ENCODE assay signal across 18 cellular contexts in the genomic region with DNA sequence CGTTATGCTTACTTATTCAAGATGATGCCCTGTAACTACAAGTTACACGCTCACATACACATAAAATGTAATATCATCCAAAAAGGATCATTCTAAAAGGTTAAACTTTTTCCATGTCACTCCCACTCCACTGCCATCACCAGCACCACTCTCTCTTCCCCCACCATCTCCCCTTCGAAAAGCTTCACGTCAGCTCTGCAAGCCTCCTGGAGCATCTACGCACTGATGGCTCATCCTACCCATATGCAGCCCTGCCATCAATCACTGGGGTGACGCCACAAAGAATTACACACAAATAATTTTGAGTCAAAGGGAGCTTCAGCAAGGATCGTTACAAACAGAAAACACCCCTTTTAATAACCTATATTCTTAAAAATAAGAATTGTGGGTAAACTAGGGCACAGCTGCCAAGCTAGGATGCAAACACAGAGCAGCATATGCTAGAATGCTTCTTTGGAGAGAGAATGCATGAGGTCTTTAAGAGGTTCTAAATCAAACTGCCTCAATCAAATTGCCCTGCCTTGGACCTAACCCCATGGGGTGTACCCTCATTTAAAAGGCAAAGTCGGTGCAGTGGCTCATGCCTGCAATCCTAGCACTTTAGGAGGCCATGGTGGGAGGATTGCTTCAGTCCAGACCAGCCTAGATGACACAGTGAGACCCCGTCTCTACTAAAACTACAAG. TPM values are rescaled to one million over a fixed set of nuclear protein-coding genes. Genes with fewer than 3 reads are reported as not detected.
DNase-seq lines count a peak whose midpoint lies in the region; ATAC-seq, FAIRE-seq and TF ChIP-seq lines count a peak whose summit lies in the region.
"Had no signal": no experiment of that assay in that cellular context is flagged by ENCODE, and none has a peak within 500 bp of the region (broad histone marks: within the 10 kb centered on the region; RNA-seq: fewer than 3 reads in every experiment).

No MANE protein-coding gene starts in this region.

- H3K14ac ChIP-seq in trophoblast cell (ENCODE audit: low read length), result no peak overlapping the region

- H3K4me3 ChIP-seq in astrocyte (ENCODE audit: insufficient read depth, low read depth, low read length) (no peak overlapping the region), trophoblast cell (ENCODE audit: low read depth, low read length) (no peak overlapping the region)
- H3K4me3 ChIP-seq: HAP-1 had no signal

- no peak overlapping the region for H4K8ac ChIP-seq in trophoblast cell (ENCODE audit: low read depth, low read length)

- H3K4me1 Mint-ChIP-seq in activated CD4-positive, alpha-beta T cell treated with anti-CD3 and anti-CD28 coated beads, Interleukin-2, amount 10 ng/mL, durations not matched to agents 24 days and 14 days, result peaks cover 10% of the 10 kb centered on the region
- peaks cover 9% of the 10 kb centered on the region for H3K4me1 Mint-ChIP-seq in activated CD4-positive, alpha-beta T cell treated with anti-CD3 and anti-CD28 coated beads, Interleukin-2, amount 10 ng/mL, durations not matched to agents 7 days and 5 days
- H3K4me1 Mint-ChIP-seq in astrocyte (ENCODE audit: low read depth, unreplicated experiment), result peaks cover 62% of the 10 kb centered on the region
- peaks cover 40% of the 10 kb centered on the region for H3K4me1 Mint-ChIP-seq in glutamatergic neuron (ENCODE audit: low read depth, unreplicated experiment)
- H3K4me1 Mint-ChIP-seq in nephron progenitor cell, result peaks cover 63% of the 10 kb centered on the region

- peaks cover 10% of the 10 kb centered on the region for H4K20me1 ChIP-seq in astrocyte (ENCODE audit: insufficient read depth, low read length)

- DNase-seq in activated CD4-positive, alpha-beta T cell treated with anti-CD3 and anti-CD28 coated beads, Interleukin-2, amount 10 ng/mL, durations not matched to agents 24 days and 14 days, result no peak
- DNase-seq in activated CD4-positive, alpha-beta T cell treated with anti-CD3 and anti-CD28 coated beads, Interleukin-2, amount 10 ng/mL, durations not matched to agents 7 days and 5 days, result no peak
- DNase-seq in astrocyte (ENCODE audit: low read depth), result no peak
- DNase-seq in glutamatergic neuron, result no peak
- no peak for DNase-seq in trophoblast cell
- no peak for DNase-seq in nephron progenitor cell
- DNase-seq in NOMO-1 treated with dmso at 0.1 percent for 144 hours (lab: John Stamatoyannopoulos, UW; ENCODE audit: unreplicated experiment), result no peak
- DNase-seq: Caco-2; CD8-positive, alpha-beta T cell; DND-41; GDM1; GOT3 had no signal

- no peak overlapping the region for H3K23ac ChIP-seq in trophoblast cell (ENCODE audit: low read length)

- no peaks in the 10 kb centered on the region for H3K9me3 Mint-ChIP-seq in activated CD4-positive, alpha-beta T cell treated with anti-CD3 and anti-CD28 coated beads, Interleukin-2, amount 10 ng/mL, durations not matched to agents 24 days and 14 days
- no peaks in the 10 kb centered on the region for H3K9me3 Mint-ChIP-seq in activated CD4-positive, alpha-beta T cell treated with anti-CD3 and anti-CD28 coated beads, Interleukin-2, amount 10 ng/mL, durations not matched to agents 7 days and 5 days
- H3K9me3 Mint-ChIP-seq in astrocyte (ENCODE audit: unreplicated experiment) (peaks cover 3% of the 10 kb centered on the region), glutamatergic neuron (ENCODE audit: unreplicated experiment) (peaks cover 6% of the 10 kb centered on the region), nephron progenitor cell (no peaks in the 10 kb centered on the region)
- H3K9me3 Mint-ChIP-seq: CD8-positive, alpha-beta T cell had no signal

- peaks cover 92% of the 10 kb centered on the region for H3K79me2 ChIP-seq in astrocyte (ENCODE audit: insufficient read depth, low read length)
- peaks cover 23% of the 10 kb centered on the region for H3K79me2 ChIP-seq in trophoblast cell (ENCODE audit: control insufficient read depth, insufficient read depth, low read length, poor library complexity)

- no peak overlapping the region for H3K4me3 Mint-ChIP-seq in activated CD4-positive, alpha-beta T cell treated with anti-CD3 and anti-CD28 coated beads, Interleukin-2, amount 10 ng/mL, durations not matched to agents 24 days and 14 days
- H3K4me3 Mint-ChIP-seq in activated CD4-positive, alpha-beta T cell treated with anti-CD3 and anti-CD28 coated beads, Interleukin-2, amount 10 ng/mL, durations not matched to agents 7 days and 5 days, result no peak overlapping the region
- no peak overlapping the region for H3K4me3 Mint-ChIP-seq in astrocyte (ENCODE audit: unreplicated experiment)
- no peak overlapping the region for H3K4me3 Mint-ChIP-seq in glutamatergic neuron (ENCODE audit: unreplicated experiment)
- H3K4me3 Mint-ChIP-seq in nephron progenitor cell, result no peak overlapping the region
- H3K4me3 Mint-ChIP-seq: CD14-positive monocyte; CD8-positive, alpha-beta T cell had no signal

- no peaks in the 10 kb centered on the region for H3K9me3 ChIP-seq in astrocyte (ENCODE audit: insufficient read depth, low read depth, low read length)
- H3K9me3 ChIP-seq in trophoblast cell (ENCODE audit: insufficient read depth, low read depth, low read length), result peaks cover 4% of the 10 kb centered on the region
- H3K9me3 ChIP-seq: Caco-2, HAP-1 had no signal

- H3K4me2 ChIP-seq in astrocyte (ENCODE audit: low read length) (no peak overlapping the region), trophoblast cell (ENCODE audit: low read length) (no peak overlapping the region)

- H2BK120ac ChIP-seq in trophoblast cell (ENCODE audit: insufficient read depth, low read length, poor library complexity), result no peak overlapping the region

- H3K4me1 ChIP-seq in astrocyte (ENCODE audit: insufficient read depth, low read length) (peaks cover 67% of the 10 kb centered on the region), trophoblast cell (ENCODE audit: control insufficient read depth in 1 of 2, insufficient read depth in 2 of 2, low read length in 2 of 2) (peaks cover 45 to 49% of the 10 kb centered on the region in 2 experiments)

- H3K27ac ChIP-seq in astrocyte (ENCODE audit: low read depth, low read length), result no peak overlapping the region
- no peak overlapping the region for H3K27ac ChIP-seq in trophoblast cell (ENCODE audit: low read depth, low read length)
- H3K27ac ChIP-seq: 22Rv1, HL-60 had no signal

- H2BK12ac ChIP-seq in trophoblast cell (ENCODE audit: low read length), result no peak overlapping the region

- POLR2A ChIA-PET in activated CD4-positive, alpha-beta T cell treated with anti-CD3 and anti-CD28 coated beads, Interleukin-2, amount 10 ng/mL, durations not matched to agents 7 days and 5 days (lab: Charles Lee), result no interaction called here

- H3K27me3 ChIP-seq in astrocyte (ENCODE audit: insufficient read depth, low read length) (no peaks in the 10 kb centered on the region), trophoblast cell (ENCODE audit: insufficient read depth, low read length) (no peaks in the 10 kb centered on the region)

- H3K4ac ChIP-seq in trophoblast cell (ENCODE audit: low read depth, low read length), result no peak overlapping the region

- no peak for FAIRE-seq in astrocyte (lab: Jason Lieb, UNC)
- FAIRE-seq: GM12892 had no signal

- no peaks in the 10 kb centered on the region for H3K36me3 Mint-ChIP-seq in activated CD4-positive, alpha-beta T cell treated with anti-CD3 and anti-CD28 coated beads, Interleukin-2, amount 10 ng/mL, durations not matched to agents 24 days and 14 days (ENCODE audit: low read depth)
- H3K36me3 Mint-ChIP-seq in activated CD4-positive, alpha-beta T cell treated with anti-CD3 and anti-CD28 coated beads, Interleukin-2, amount 10 ng/mL, durations not matched to agents 7 days and 5 days (ENCODE audit: low read depth), result no peaks in the 10 kb centered on the region
- H3K36me3 Mint-ChIP-seq in astrocyte (ENCODE audit: low read depth, unreplicated experiment) (peaks cover 26% of the 10 kb centered on the region), glutamatergic neuron (ENCODE audit: unreplicated experiment) (no peaks in the 10 kb centered on the region), nephron progenitor cell (ENCODE audit: low read depth) (peaks cover 6% of the 10 kb centered on the region)
- H3K36me3 Mint-ChIP-seq: CD8-positive, alpha-beta T cell had no signal

- H3K79me1 ChIP-seq in trophoblast cell (ENCODE audit: low read length), result peaks cover 35% of the 10 kb centered on the region

- CTCF ChIA-PET in activated CD4-positive, alpha-beta T cell treated with anti-CD3 and anti-CD28 coated beads, Interleukin-2, amount 10 ng/mL, durations not matched to agents 7 days and 5 days (lab: Charles Lee), result interaction anchor here (1.6 kb wide), 1 partner anchor 17 kb away, joined by 4 read pairs; no protein-coding TSS in a partner anchor

- H4K91ac ChIP-seq in trophoblast cell (ENCODE audit: low read depth, low read length), result no peak overlapping the region

- H2AFZ ChIP-seq in astrocyte (ENCODE audit: low read depth, low read length) (no peak overlapping the region), trophoblast cell (ENCODE audit: insufficient read depth, low read length, poor library complexity) (no peak overlapping the region)

- intact Hi-C loops in activated CD4-positive, alpha-beta T cell treated with anti-CD3 and anti-CD28 coated beads, Interleukin-2, amount 10 ng/mL, durations not matched to agents 24 days and 14 days (cut with micrococcal nuclease), result no loop called here

- peaks cover 5% of the 10 kb centered on the region for H3K36me3 ChIP-seq in astrocyte (ENCODE audit: insufficient read depth, low read length)
- peaks cover 34 to 42% of the 10 kb centered on the region in 2 experiments for H3K36me3 ChIP-seq in trophoblast cell (ENCODE audit: control insufficient read depth in 1 of 2, insufficient read depth in 2 of 2, low read length in 2 of 2)

- H2AK5ac ChIP-seq in trophoblast cell (ENCODE audit: low read length), result peak overlapping the region; percentile 15

- TF ChIP-seq CTCF in astrocyte (IDR thresholded peaks at IDR 0.05; ENCODE audit: insufficient read depth, low read depth, low read length) (no peak), glutamatergic neuron (IDR thresholded peaks at IDR 0.05; ENCODE audit: partially characterized antibody, unreplicated experiment) (no peak), nephron progenitor cell (IDR thresholded peaks at IDR 0.05) (no peak)

- no peak overlapping the region for H3K18ac ChIP-seq in trophoblast cell (ENCODE audit: low read length)

- no peak overlapping the region for H2BK5ac ChIP-seq in trophoblast cell (ENCODE audit: low read depth, low read length, poor library complexity)

- no CpG with 5 or more reads among the region's 9 CpGs for WGBS in trophoblast cell (ENCODE audit: extremely low coverage, insufficient coverage, insufficient read length)

- H3K9ac ChIP-seq in astrocyte (ENCODE audit: low read length) (no peak overlapping the region), trophoblast cell (ENCODE audit: low read length) (no peak overlapping the region)

- H3K27me3 Mint-ChIP-seq in activated CD4-positive, alpha-beta T cell treated with anti-CD3 and anti-CD28 coated beads, Interleukin-2, amount 10 ng/mL, durations not matched to agents 24 days and 14 days, result no peaks in the 10 kb centered on the region
- H3K27me3 Mint-ChIP-seq in activated CD4-positive, alpha-beta T cell treated with anti-CD3 and anti-CD28 coated beads, Interleukin-2, amount 10 ng/mL, durations not matched to agents 7 days and 5 days, result no peaks in the 10 kb centered on the region
- no peaks in the 10 kb centered on the region for H3K27me3 Mint-ChIP-seq in astrocyte (ENCODE audit: low read depth, unreplicated experiment)
- H3K27me3 Mint-ChIP-seq in glutamatergic neuron (ENCODE audit: unreplicated experiment), result peaks cover 13% of the 10 kb centered on the region
- no peaks in the 10 kb centered on the region for H3K27me3 Mint-ChIP-seq in nephron progenitor cell (ENCODE audit: low read depth, poor library complexity)

- peak overlapping the region; percentile 2 for H3K27ac Mint-ChIP-seq in activated CD4-positive, alpha-beta T cell treated with anti-CD3 and anti-CD28 coated beads, Interleukin-2, amount 10 ng/mL, durations not matched to agents 24 days and 14 days
- no peak overlapping the region for H3K27ac Mint-ChIP-seq in activated CD4-positive, alpha-beta T cell treated with anti-CD3 and anti-CD28 coated beads, Interleukin-2, amount 10 ng/mL, durations not matched to agents 7 days and 5 days
- H3K27ac Mint-ChIP-seq in astrocyte (ENCODE audit: unreplicated experiment), result peak overlapping the region; percentile 47
- H3K27ac Mint-ChIP-seq in glutamatergic neuron (ENCODE audit: unreplicated experiment), result peak overlapping the region; percentile 76
- H3K27ac Mint-ChIP-seq in nephron progenitor cell, result no peak overlapping the region
- H3K27ac Mint-ChIP-seq: CD14-positive monocyte; CD8-positive, alpha-beta T cell had no signal

- H4K12ac ChIP-seq in trophoblast cell (ENCODE audit: low read depth, low read length), result no peak overlapping the region

- ATAC-seq in GM19023 (IDR thresholded peaks at IDR 0.05; ENCODE audit: unreplicated experiment), result no peak
- ATAC-seq: CD8-positive, alpha-beta T cell had no signal

RNA-seq across cellular contexts. Expression of a gene that starts 56.1 kb away (rescaled TPM):
- 1.6 and 2.1 TPM in 2 replicates for total RNA-seq in activated CD4-positive, alpha-beta T cell treated with anti-CD3 and anti-CD28 coated beads, Interleukin-2, amount 10 ng/mL, durations not matched to agents 24 days and 14 days
- not detected for total RNA-seq in activated CD4-positive, alpha-beta T cell treated with anti-CD3 and anti-CD28 coated beads, Interleukin-2, amount 10 ng/mL, durations not matched to agents 7 days and 5 days
- total RNA-seq in astrocyte, result 53.4 and 54.5 TPM in 2 replicates
- 31.7 TPM for total RNA-seq in glutamatergic neuron (ENCODE audit: unreplicated experiment)
- polyA plus RNA-seq in trophoblast cell (2013), result 21.8 and 22.1 TPM in 2 replicates

Comparison
In these comparisons a context has a peak if more than half of its experiments do, and no peak if none do; other contexts are left out.
1. H3K27ac Mint-ChIP-seq: peak in activated CD4-positive, alpha-beta T cell treated with anti-CD3 and anti-CD28 coated beads, Interleukin-2, amount 10 ng/mL, durations not matched to agents 24 days and 14 days (single experiment), astrocyte (single experiment) and glutamatergic neuron (single experiment); none in activated CD4-positive, alpha-beta T cell treated with anti-CD3 and anti-CD28 coated beads, Interleukin-2, amount 10 ng/mL, durations not matched to agents 7 days and 5 days (single experiment) and nephron progenitor cell (single experiment).
2. RNA of a gene that starts 56.1 kb away (total RNA-seq): 53.4 to 54.5 TPM in astrocyte and 31.7 TPM in glutamatergic neuron (single experiment); 1.6 to 2.1 TPM in activated CD4-positive, alpha-beta T cell treated with anti-CD3 and anti-CD28 coated beads, Interleukin-2, amount 10 ng/mL, durations not matched to agents 24 days and 14 days and not detected in activated CD4-positive, alpha-beta T cell treated with anti-CD3 and anti-CD28 coated beads, Interleukin-2, amount 10 ng/mL, durations not matched to agents 7 days and 5 days; every median in the first group is over 10 times any median in the second.